Comparison of ENCODE assay signal across 9 cellular contexts in the genomic region with DNA sequence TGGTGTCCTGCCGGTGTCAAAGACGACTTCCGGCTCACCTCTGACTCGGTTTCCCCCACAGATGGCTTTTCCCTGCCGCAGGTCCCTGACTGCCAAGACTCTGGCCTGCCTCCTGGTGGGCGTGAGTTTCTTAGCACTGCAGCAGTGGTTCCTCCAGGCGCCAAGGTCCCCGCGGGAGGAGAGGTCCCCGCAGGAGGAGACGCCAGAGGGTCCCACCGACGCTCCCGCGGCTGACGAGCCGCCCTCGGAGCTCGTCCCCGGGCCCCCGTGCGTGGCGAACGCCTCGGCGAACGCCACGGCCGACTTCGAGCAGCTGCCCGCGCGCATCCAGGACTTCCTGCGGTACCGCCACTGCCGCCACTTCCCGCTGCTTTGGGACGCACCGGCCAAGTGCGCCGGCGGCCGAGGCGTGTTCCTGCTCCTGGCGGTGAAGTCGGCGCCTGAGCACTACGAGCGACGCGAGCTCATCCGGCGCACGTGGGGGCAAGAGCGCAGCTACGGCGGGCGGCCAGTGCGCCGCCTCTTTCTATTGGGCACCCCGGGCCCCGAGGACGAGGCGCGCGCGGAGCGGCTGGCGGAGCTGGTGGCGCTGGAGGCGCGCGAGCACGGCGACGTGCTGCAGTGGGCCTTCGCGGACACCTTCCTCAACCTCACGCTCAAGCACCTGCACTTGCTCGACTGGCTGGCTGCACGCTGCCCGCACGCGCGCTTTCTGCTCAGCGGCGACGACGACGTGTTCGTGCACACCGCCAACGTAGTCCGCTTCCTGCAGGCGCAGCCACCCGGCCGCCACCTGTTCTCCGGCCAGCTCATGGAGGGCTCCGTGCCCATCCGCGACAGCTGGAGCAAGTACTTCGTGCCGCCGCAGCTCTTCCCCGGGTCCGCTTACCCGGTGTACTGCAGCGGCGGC. TPM values are rescaled to one million over a fixed set of nuclear protein-coding genes. Genes with fewer than 3 reads are reported as not detected.
DNase-seq lines count a peak whose midpoint lies in the region; ATAC-seq, FAIRE-seq and TF ChIP-seq lines count a peak whose summit lies in the region.
"Had no signal": no experiment of that assay in that cellular context is flagged by ENCODE, and none has a peak within 500 bp of the region (broad histone marks: within the 10 kb centered on the region; RNA-seq: fewer than 3 reads in every experiment).

No MANE protein-coding gene starts in this region.

- H3K27me3 ChIP-seq in bronchial epithelial cell (ENCODE audit: control insufficient read depth, insufficient read depth, low read length) (peaks cover 4% of the 10 kb centered on the region), subcutaneous abdominal adipose tissue (ENCODE audit: control insufficient read depth in 5 of 5, insufficient read depth in 4 of 5, low read length in 5 of 5) (peaks cover 0 to 36% (median 28%) of the 10 kb centered on the region in 5 donors)

- TF ChIP-seq CTCF in C4-2B (conservative IDR thresholded peaks at IDR 0.05) (peak; percentile 67), bronchial epithelial cell (IDR thresholded peaks at IDR 0.05; ENCODE audit: insufficient read depth, low read length, severe bottlenecking) (peak; percentile 61)

- no peaks in the 10 kb centered on the region for H3K9me3 Mint-ChIP-seq in IgD-negative memory B cell
- H3K9me3 Mint-ChIP-seq: natural killer cell treated with Interleukin-12 subunit alpha and Interleukin-12 subunit beta and Interleukin-15 and Interleukin-18, amount 100 ng/mL, for 72 hours had no signal

- peak overlapping the region; percentile 9 to 89 (median 56) for H3K4me3 Mint-ChIP-seq in IgD-negative memory B cell

- H3K9ac ChIP-seq in subcutaneous abdominal adipose tissue (ENCODE audit: low read length in 5 of 5), result no peak overlapping the region

- peaks cover 0 to 18% (median 13%) of the 10 kb centered on the region in 5 donors for H3K4me1 ChIP-seq in subcutaneous abdominal adipose tissue (ENCODE audit: control insufficient read depth in 5 of 5, insufficient read depth in 5 of 5, low read length in 5 of 5)

- no peak overlapping the region for H3K27ac ChIP-seq in C4-2B
- H3K27ac ChIP-seq in subcutaneous abdominal adipose tissue (ENCODE audit: low read depth, low read length), result no peak overlapping the region

- peaks cover 27% of the 10 kb centered on the region for H3K27me3 Mint-ChIP-seq in IgD-negative memory B cell

- H3K4me3 ChIP-seq in bronchial epithelial cell (ENCODE audit: low read depth, low read length) (peak overlapping the region; percentile 19), subcutaneous abdominal adipose tissue (ENCODE audit: low read depth in 1 of 5, low read length in 5 of 5) (peak overlapping the region; percentile 32 to 70 (median 58))

- ATAC-seq in left lobe of liver, result peak; percentile 54

- DNase-seq in bronchial epithelial cell (ENCODE audit: low read depth), result no peak
- no peak for DNase-seq in left lobe of liver (ENCODE audit: low spot score)
- no peak for DNase-seq in globus pallidus (ENCODE audit: low spot score)
- DNase-seq in AML-193 (lab: John Stamatoyannopoulos, UW), result no peak
- no peak for DNase-seq in NCI-H1417 treated with DMSO at 0.1 percent for 48 hours (lab: John Stamatoyannopoulos, UW)

- H3K36me3 ChIP-seq in bronchial epithelial cell (ENCODE audit: control insufficient read depth, insufficient read depth, low read length) (no peaks in the 10 kb centered on the region), subcutaneous abdominal adipose tissue (ENCODE audit: control insufficient read depth in 5 of 5, insufficient read depth in 5 of 5, low read length in 5 of 5) (no peaks in the 10 kb centered on the region)

- FAIRE-seq in bronchial epithelial cell (lab: Jason Lieb, UNC), result no peak

- no peaks in the 10 kb centered on the region for H3K36me3 Mint-ChIP-seq in IgD-negative memory B cell
- H3K36me3 Mint-ChIP-seq: natural killer cell treated with Interleukin-12 subunit alpha and Interleukin-12 subunit beta and Interleukin-15 and Interleukin-18, amount 100 ng/mL, for 72 hours had no signal

- no peaks in the 10 kb centered on the region for H3K9me3 ChIP-seq in subcutaneous abdominal adipose tissue (ENCODE audit: control insufficient read depth in 5 of 5, low read length in 5 of 5)

- H3K4me1 Mint-ChIP-seq in IgD-negative memory B cell, result peaks cover 8 to 14% (median 11%) of the 10 kb centered on the region in 3 donors

- H3K27ac Mint-ChIP-seq in IgD-negative memory B cell, result no peak overlapping the region
- H3K27ac Mint-ChIP-seq: natural killer cell treated with Interleukin-12 subunit alpha and Interleukin-12 subunit beta and Interleukin-15 and Interleukin-18, amount 100 ng/mL, for 72 hours had no signal

RNA-seq across cellular contexts. Expression of a gene that starts 5.5 kb away (rescaled TPM):
- polyA plus RNA-seq in IgD-negative memory B cell, result not detected
- total RNA-seq in bronchial epithelial cell (under 0.01 and 0.64 TPM in 2 replicates), left lobe of liver (not detected)
- total RNA-seq: natural killer cell treated with Interleukin-12 subunit alpha and Interleukin-12 subunit beta and Interleukin-15 and Interleukin-18, amount 100 ng/mL, for 72 hours had no signal

RNA-seq across cellular contexts. Expression of a gene that starts 27.0 kb away (rescaled TPM):
- polyA plus RNA-seq in IgD-negative memory B cell, result 1.1 TPM
- total RNA-seq in bronchial epithelial cell, result 3.2 and 9.6 TPM in 2 replicates
- total RNA-seq in left lobe of liver, result 78.1 TPM
